1 cellular context compared by ENCODE assay signal in genomic region chr12:40248585-40249297, GRCh38.
A peak's percentile ranks its signal among the peaks of the same experiment; 100 is the strongest.
TF ChIP-seq lines count a peak whose summit lies in the region.

No MANE protein-coding gene starts in this region.

TF ChIP-seq in GM12878, 131 proteins besides CTCF, POLR2A, EP300 and RAD21 (continued from another document and continues in another):
- TF ChIP-seq, protein P1, sequence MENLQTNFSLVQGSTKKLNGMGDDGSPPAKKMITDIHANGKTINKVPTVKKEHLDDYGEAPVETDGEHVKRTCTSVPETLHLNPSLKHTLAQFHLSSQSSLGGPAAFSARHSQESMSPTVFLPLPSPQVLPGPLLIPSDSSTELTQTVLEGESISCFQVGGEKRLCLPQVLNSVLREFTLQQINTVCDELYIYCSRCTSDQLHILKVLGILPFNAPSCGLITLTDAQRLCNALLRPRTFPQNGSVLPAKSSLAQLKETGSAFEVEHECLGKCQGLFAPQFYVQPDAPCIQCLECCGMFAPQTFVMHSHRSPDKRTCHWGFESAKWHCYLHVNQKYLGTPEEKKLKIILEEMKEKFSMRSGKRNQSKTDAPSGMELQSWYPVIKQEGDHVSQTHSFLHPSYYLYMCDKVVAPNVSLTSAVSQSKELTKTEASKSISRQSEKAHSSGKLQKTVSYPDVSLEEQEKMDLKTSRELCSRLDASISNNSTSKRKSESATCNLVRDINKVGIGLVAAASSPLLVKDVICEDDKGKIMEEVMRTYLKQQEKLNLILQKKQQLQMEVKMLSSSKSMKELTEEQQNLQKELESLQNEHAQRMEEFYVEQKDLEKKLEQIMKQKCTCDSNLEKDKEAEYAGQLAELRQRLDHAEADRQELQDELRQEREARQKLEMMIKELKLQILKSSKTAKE (IDR thresholded peaks at IDR 0.05; ENCODE audit: low read depth, poor library complexity, severe bottlenecking), result no peak
- TF ChIP-seq IKZF1 (conservative IDR thresholded peaks at IDR 0.05), result 0 out of 2 replicates have a peak, but pooled peaks have one; percentile 27
- TF ChIP-seq GATAD2B (conservative IDR thresholded peaks at IDR 0.05; ENCODE audit: low read depth), result no peak
- TF ChIP-seq ELK1 (IDR thresholded peaks at IDR 0.05; ENCODE audit: low read depth, low read length), result no peak
- no peak for TF ChIP-seq ZNF687 (IDR thresholded peaks at IDR 0.05)
- TF ChIP-seq ETV6 (conservative IDR thresholded peaks at IDR 0.05 in 1 of 2, IDR thresholded peaks at IDR 0.05 in 1 of 2; ENCODE audit: borderline replicate concordance in 1 of 2, low read depth in 1 of 2), result no peak
- no peak for TF ChIP-seq MYB (IDR thresholded peaks at IDR 0.05; ENCODE audit: borderline replicate concordance, low read depth, low read length)
- TF ChIP-seq STAT3 (IDR thresholded peaks at IDR 0.05; ENCODE audit: low read depth, low read length), result no peak
- TF ChIP-seq BCL11A (IDR thresholded peaks at IDR 0.05; ENCODE audit: low read depth, low read length), result no peak
- TF ChIP-seq NR2C2 (IDR thresholded peaks at IDR 0.05; ENCODE audit: borderline replicate concordance, control insufficient read depth, insufficient read length, low read depth), result no peak
- no peak for TF ChIP-seq SP1 (IDR thresholded peaks at IDR 0.05; ENCODE audit: low read depth, low read length)
- no peak for TF ChIP-seq NFIC (IDR thresholded peaks at IDR 0.05; ENCODE audit: low read depth, low read length)
- TF ChIP-seq PRDM15 (CRISPR knock-in tag; IDR thresholded peaks at IDR 0.05), result no peak
- no peak for TF ChIP-seq NR2F1 (conservative IDR thresholded peaks at IDR 0.05)
- TF ChIP-seq NBN (IDR thresholded peaks at IDR 0.05), result no peak
- TF ChIP-seq TCF12 (IDR thresholded peaks at IDR 0.05; ENCODE audit: low read depth, low read length), result no peak
- TF ChIP-seq SPI1 (IDR thresholded peaks at IDR 0.05; ENCODE audit: borderline replicate concordance, insufficient read depth, low read depth, low read length), result peak; percentile 61
- no peak for TF ChIP-seq CBX5 (IDR thresholded peaks at IDR 0.05; ENCODE audit: low read depth)
- TF ChIP-seq, protein P2, sequence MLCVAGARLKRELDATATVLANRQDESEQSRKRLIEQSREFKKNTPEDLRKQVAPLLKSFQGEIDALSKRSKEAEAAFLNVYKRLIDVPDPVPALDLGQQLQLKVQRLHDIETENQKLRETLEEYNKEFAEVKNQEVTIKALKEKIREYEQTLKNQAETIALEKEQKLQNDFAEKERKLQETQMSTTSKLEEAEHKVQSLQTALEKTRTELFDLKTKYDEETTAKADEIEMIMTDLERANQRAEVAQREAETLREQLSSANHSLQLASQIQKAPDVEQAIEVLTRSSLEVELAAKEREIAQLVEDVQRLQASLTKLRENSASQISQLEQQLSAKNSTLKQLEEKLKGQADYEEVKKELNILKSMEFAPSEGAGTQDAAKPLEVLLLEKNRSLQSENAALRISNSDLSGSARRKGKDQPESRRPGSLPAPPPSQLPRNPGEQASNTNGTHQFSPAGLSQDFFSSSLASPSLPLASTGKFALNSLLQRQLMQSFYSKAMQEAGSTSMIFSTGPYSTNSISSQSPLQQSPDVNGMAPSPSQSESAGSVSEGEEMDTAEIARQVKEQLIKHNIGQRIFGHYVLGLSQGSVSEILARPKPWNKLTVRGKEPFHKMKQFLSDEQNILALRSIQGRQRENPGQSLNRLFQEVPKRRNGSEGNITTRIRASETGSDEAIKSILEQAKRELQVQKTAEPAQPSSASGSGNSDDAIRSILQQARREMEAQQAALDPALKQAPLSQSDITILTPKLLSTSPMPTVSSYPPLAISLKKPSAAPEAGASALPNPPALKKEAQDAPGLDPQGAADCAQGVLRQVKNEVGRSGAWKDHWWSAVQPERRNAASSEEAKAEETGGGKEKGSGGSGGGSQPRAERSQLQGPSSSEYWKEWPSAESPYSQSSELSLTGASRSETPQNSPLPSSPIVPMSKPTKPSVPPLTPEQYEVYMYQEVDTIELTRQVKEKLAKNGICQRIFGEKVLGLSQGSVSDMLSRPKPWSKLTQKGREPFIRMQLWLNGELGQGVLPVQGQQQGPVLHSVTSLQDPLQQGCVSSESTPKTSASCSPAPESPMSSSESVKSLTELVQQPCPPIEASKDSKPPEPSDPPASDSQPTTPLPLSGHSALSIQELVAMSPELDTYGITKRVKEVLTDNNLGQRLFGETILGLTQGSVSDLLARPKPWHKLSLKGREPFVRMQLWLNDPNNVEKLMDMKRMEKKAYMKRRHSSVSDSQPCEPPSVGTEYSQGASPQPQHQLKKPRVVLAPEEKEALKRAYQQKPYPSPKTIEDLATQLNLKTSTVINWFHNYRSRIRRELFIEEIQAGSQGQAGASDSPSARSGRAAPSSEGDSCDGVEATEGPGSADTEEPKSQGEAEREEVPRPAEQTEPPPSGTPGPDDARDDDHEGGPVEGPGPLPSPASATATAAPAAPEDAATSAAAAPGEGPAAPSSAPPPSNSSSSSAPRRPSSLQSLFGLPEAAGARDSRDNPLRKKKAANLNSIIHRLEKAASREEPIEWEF (IDR thresholded peaks at IDR 0.05; ENCODE audit: insufficient replicate concordance, low read depth, low read length), result no peak
- TF ChIP-seq ZBTB40 (IDR thresholded peaks at IDR 0.05; ENCODE audit: borderline replicate concordance), result no peak
- TF ChIP-seq, protein P3, sequence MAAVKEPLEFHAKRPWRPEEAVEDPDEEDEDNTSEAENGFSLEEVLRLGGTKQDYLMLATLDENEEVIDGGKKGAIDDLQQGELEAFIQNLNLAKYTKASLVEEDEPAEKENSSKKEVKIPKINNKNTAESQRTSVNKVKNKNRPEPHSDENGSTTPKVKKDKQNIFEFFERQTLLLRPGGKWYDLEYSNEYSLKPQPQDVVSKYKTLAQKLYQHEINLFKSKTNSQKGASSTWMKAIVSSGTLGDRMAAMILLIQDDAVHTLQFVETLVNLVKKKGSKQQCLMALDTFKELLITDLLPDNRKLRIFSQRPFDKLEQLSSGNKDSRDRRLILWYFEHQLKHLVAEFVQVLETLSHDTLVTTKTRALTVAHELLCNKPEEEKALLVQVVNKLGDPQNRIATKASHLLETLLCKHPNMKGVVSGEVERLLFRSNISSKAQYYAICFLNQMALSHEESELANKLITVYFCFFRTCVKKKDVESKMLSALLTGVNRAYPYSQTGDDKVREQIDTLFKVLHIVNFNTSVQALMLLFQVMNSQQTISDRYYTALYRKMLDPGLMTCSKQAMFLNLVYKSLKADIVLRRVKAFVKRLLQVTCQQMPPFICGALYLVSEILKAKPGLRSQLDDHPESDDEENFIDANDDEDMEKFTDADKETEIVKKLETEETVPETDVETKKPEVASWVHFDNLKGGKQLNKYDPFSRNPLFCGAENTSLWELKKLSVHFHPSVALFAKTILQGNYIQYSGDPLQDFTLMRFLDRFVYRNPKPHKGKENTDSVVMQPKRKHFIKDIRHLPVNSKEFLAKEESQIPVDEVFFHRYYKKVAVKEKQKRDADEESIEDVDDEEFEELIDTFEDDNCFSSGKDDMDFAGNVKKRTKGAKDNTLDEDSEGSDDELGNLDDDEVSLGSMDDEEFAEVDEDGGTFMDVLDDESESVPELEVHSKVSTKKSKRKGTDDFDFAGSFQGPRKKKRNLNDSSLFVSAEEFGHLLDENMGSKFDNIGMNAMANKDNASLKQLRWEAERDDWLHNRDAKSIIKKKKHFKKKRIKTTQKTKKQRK (IDR thresholded peaks at IDR 0.05; ENCODE audit: low read depth, low read length), result no peak
- TF ChIP-seq MTA2 (IDR thresholded peaks at IDR 0.05; ENCODE audit: low read depth), result 0 out of 2 replicates have a peak, but pooled peaks have one; percentile 24
- no peak for TF ChIP-seq E2F4 (IDR thresholded peaks at IDR 0.05; ENCODE audit: low read depth, low read length)
- no peak for TF ChIP-seq BACH1 (IDR thresholded peaks at IDR 0.05; ENCODE audit: borderline replicate concordance)
- TF ChIP-seq CREB1 (IDR thresholded peaks at IDR 0.05; ENCODE audit: low read depth), result no peak
- TF ChIP-seq NFXL1 (IDR thresholded peaks at IDR 0.05; ENCODE audit: borderline replicate concordance), result no peak
- no peak for TF ChIP-seq EED (IDR thresholded peaks at IDR 0.05; ENCODE audit: low read depth)
- no peak for TF ChIP-seq SMC3 (IDR thresholded peaks at IDR 0.05; ENCODE audit: borderline replicate concordance, low read length)
